ENCODE assay signal across 19 cellular contexts in genomic region chr3:24810881-24811280, GRCh38.
DNase-seq lines count a peak whose midpoint lies in the region; ATAC-seq and TF ChIP-seq lines count a peak whose summit lies in the region.
"Had no signal": no experiment of that assay in that cellular context is flagged by ENCODE, and none has a peak within 500 bp of the region (broad histone marks: within the 10 kb centered on the region; RNA-seq: fewer than 3 reads in every experiment).

No MANE protein-coding gene starts in this region.

- no peak overlapping the region for H3K4me3 ChIP-seq in heart right ventricle
- H3K4me3 ChIP-seq in left lung = no peak overlapping the region
- no peak overlapping the region for H3K4me3 ChIP-seq in CD4-positive, alpha-beta memory T cell (ENCODE audit: low read length in 2 of 2)
- H3K4me3 ChIP-seq: right atrium auricular region, transverse colon had no signal

- CTCF ChIA-PET in CD4-positive, alpha-beta memory T cell (lab: Charles Lee; ENCODE audit: partially characterized antibody) = no interaction called here

- no peaks in the 10 kb centered on the region for H3K4me1 Mint-ChIP-seq in CD14-positive monocyte
- H3K4me1 Mint-ChIP-seq in CD4-positive, alpha-beta memory T cell = no peaks in the 10 kb centered on the region
- H3K4me1 Mint-ChIP-seq: stimulated activated naive B cell treated with anti-CD40 and anti-IgM and Interleukin-4, amounts not matched to agents 10 μg/mL and 1 μg/mL and 100 μg/mL, for 72 hours; T-cell had no signal

- intact Hi-C loops in left cardiac atrium (cut with DNase I) (no loop called here), heart right ventricle (cut with DNase I) (no loop called here), left lung (cut with DNase I) (no loop called here), CD14-positive monocyte (cut with micrococcal nuclease) (no loop called here)
- intact Hi-C loops in CD4-positive, alpha-beta memory T cell (cut with micrococcal nuclease) = no loop called here

- H3K27ac Mint-ChIP-seq in CD14-positive monocyte = no peak overlapping the region
- no peak overlapping the region for H3K27ac Mint-ChIP-seq in CD4-positive, alpha-beta memory T cell
- H3K27ac Mint-ChIP-seq: effector memory CD8-positive, alpha-beta T cell; HFFc6; stimulated activated naive B cell treated with anti-CD40 and anti-IgM and Interleukin-4, amounts not matched to agents 10 μg/mL and 1 μg/mL and 100 μg/mL, for 72 hours; T-cell had no signal

- peaks cover 0 to 1% (median 0%) of the 10 kb centered on the region in 3 donors for H3K27me3 Mint-ChIP-seq in CD14-positive monocyte (ENCODE audit: low read depth in 3 of 3)
- H3K27me3 Mint-ChIP-seq in CD4-positive, alpha-beta memory T cell = no peaks in the 10 kb centered on the region
- H3K27me3 Mint-ChIP-seq: effector memory CD8-positive, alpha-beta T cell; stimulated activated naive B cell treated with anti-CD40 and anti-IgM and Interleukin-4, amounts not matched to agents 10 μg/mL and 1 μg/mL and 100 μg/mL, for 72 hours; T-cell had no signal

- peaks cover 0 to 7% (median 0%) of the 10 kb centered on the region in 9 donors for H3K4me1 ChIP-seq in heart right ventricle
- no peaks in the 10 kb centered on the region for H3K4me1 ChIP-seq in left lung
- no peaks in the 10 kb centered on the region for H3K4me1 ChIP-seq in CD4-positive, alpha-beta memory T cell (ENCODE audit: insufficient read depth, low read length)
- H3K4me1 ChIP-seq: right atrium auricular region, transverse colon had no signal

- H3K36me3 Mint-ChIP-seq in CD14-positive monocyte = no peaks in the 10 kb centered on the region
- H3K36me3 Mint-ChIP-seq in CD4-positive, alpha-beta memory T cell = no peaks in the 10 kb centered on the region
- H3K36me3 Mint-ChIP-seq: stimulated activated naive B cell treated with anti-CD40 and anti-IgM and Interleukin-4, amounts not matched to agents 10 μg/mL and 1 μg/mL and 100 μg/mL, for 72 hours; T-cell had no signal

- POLR2A ChIA-PET in CD4-positive, alpha-beta memory T cell (lab: Charles Lee; ENCODE audit: partially characterized antibody) = no interaction called here

- no peaks in the 10 kb centered on the region for H3K36me3 ChIP-seq in heart right ventricle
- no peaks in the 10 kb centered on the region for H3K36me3 ChIP-seq in left lung
- no peaks in the 10 kb centered on the region for H3K36me3 ChIP-seq in CD4-positive, alpha-beta memory T cell (ENCODE audit: insufficient read depth, low read length)
- H3K36me3 ChIP-seq: right atrium auricular region, transverse colon had no signal

- 20 to 21% methylated on average over 5 of the region's 5 CpGs for WGBS in heart right ventricle, 2 donors

- ATAC-seq in left cardiac atrium (no peak), heart right ventricle (no peak), left lung (peak; percentile 66), GM21447 (IDR thresholded peaks at IDR 0.05; ENCODE audit: unreplicated experiment) (no peak)
- ATAC-seq: effector memory CD8-positive, alpha-beta T cell; stimulated activated naive B cell treated with anti-CD40 and anti-IgM and Interleukin-4, amounts not matched to agents 10 μg/mL and 1 μg/mL and 100 μg/mL, for 72 hours; T-cell had no signal

- no peaks in the 10 kb centered on the region for H3K27me3 ChIP-seq in heart right ventricle
- no peaks in the 10 kb centered on the region for H3K27me3 ChIP-seq in left lung
- no peaks in the 10 kb centered on the region for H3K27me3 ChIP-seq in CD4-positive, alpha-beta memory T cell (ENCODE audit: insufficient read depth, low read length)
- H3K27me3 ChIP-seq: right atrium auricular region, transverse colon had no signal

- DNase-seq in left cardiac atrium = peak; percentile 21
- DNase-seq in heart right ventricle = no peak
- DNase-seq in RPMI7951 (ENCODE audit: low read depth) = peak; percentile 13
- DNase-seq in left lung = no peak
- DNase-seq in activated CD8-positive, alpha-beta memory T cell treated with anti-CD3 and anti-CD28 coated beads for 24 hours = no peak
- no peak for DNase-seq in CD14-positive monocyte (ENCODE audit: low spot score)
- DNase-seq in CD4-positive, alpha-beta memory T cell = no peak
- DNase-seq: aorta; COR-L47; effector memory CD8-positive, alpha-beta T cell; EL; HFFc6; Karpas-422; kidney; stimulated activated naive B cell treated with anti-CD40 and anti-IgM and Interleukin-4, amounts not matched to agents 10 μg/mL and 1 μg/mL and 100 μg/mL, for 72 hours; T-cell; transverse colon had no signal

- H3K9me3 ChIP-seq in heart right ventricle = no peaks in the 10 kb centered on the region
- no peaks in the 10 kb centered on the region for H3K9me3 ChIP-seq in left lung
- H3K9me3 ChIP-seq in CD4-positive, alpha-beta memory T cell (ENCODE audit: control insufficient read depth in 1 of 2, low read length in 2 of 2) = no peaks in the 10 kb centered on the region
- H3K9me3 ChIP-seq: right atrium auricular region, transverse colon had no signal

- no peak for TF ChIP-seq CTCF in heart right ventricle (IDR thresholded peaks at IDR 0.05)
- no peak for TF ChIP-seq CTCF in left lung (IDR thresholded peaks at IDR 0.05)
- TF ChIP-seq CTCF in CD14-positive monocyte (IDR thresholded peaks at IDR 0.05) = no peak

- H3K27ac ChIP-seq in heart right ventricle (no peak overlapping the region), left lung (no peak overlapping the region)
- no peak overlapping the region for H3K27ac ChIP-seq in CD4-positive, alpha-beta memory T cell (ENCODE audit: low read depth, low read length)
- H3K27ac ChIP-seq: right atrium auricular region, transverse colon had no signal

- peaks cover 0 to 7% (median 4%) of the 10 kb centered on the region in 7 donors for H3K9me3 Mint-ChIP-seq in CD14-positive monocyte
- H3K9me3 Mint-ChIP-seq in CD4-positive, alpha-beta memory T cell = peaks cover 0 to 8% (median 6%) of the 10 kb centered on the region in 8 donors

- no peak overlapping the region for H3K4me3 Mint-ChIP-seq in CD14-positive monocyte
- no peak overlapping the region for H3K4me3 Mint-ChIP-seq in CD4-positive, alpha-beta memory T cell
- H3K4me3 Mint-ChIP-seq: effector memory CD8-positive, alpha-beta T cell; HFFc6; stimulated activated naive B cell treated with anti-CD40 and anti-IgM and Interleukin-4, amounts not matched to agents 10 μg/mL and 1 μg/mL and 100 μg/mL, for 72 hours; T-cell had no signal

Comparison
In these comparisons a context has a peak if more than half of its experiments do, and no peak if none do; other contexts are left out.
1. DNase-seq: peak in left cardiac atrium (single experiment) and RPMI7951 (single experiment); none in heart right ventricle (0 of 2), left lung (0 of 2), activated CD8-positive, alpha-beta memory T cell treated with anti-CD3 and anti-CD28 coated beads for 24 hours (single experiment), CD14-positive monocyte (single experiment) and CD4-positive, alpha-beta memory T cell (0 of 5).